9 cellular contexts compared by ENCODE assay signal in genomic region chr5:139745121-139745799, GRCh38. TPM values are rescaled to one million over a fixed set of nuclear protein-coding genes. Genes with fewer than 3 reads are reported as not detected.
DNase-seq lines count a peak whose midpoint lies in the region; ATAC-seq and TF ChIP-seq lines count a peak whose summit lies in the region.
"Had no signal": no experiment of that assay in that cellular context is flagged by ENCODE, and none has a peak within 500 bp of the region (broad histone marks: within the 10 kb centered on the region; RNA-seq: fewer than 3 reads in every experiment).

No MANE protein-coding gene starts in this region.

- H3K27ac Mint-ChIP-seq in neural progenitor cell = no peak overlapping the region

- peak overlapping the region; percentile 11 for H3K4me3 Mint-ChIP-seq in neural progenitor cell

- H3K79me2 ChIP-seq in neural progenitor cell (ENCODE audit: low read depth) = no peaks in the 10 kb centered on the region

- peaks cover 24% of the 10 kb centered on the region for H3F3A ChIP-seq in neural progenitor cell (ENCODE audit: low read depth)

- no peak overlapping the region for H3K9ac ChIP-seq in neural progenitor cell

- H3K9me3 Mint-ChIP-seq in neural progenitor cell = no peaks in the 10 kb centered on the region

- peak overlapping the region; percentile 94 for H3K4me2 ChIP-seq in neural progenitor cell

- TF ChIP-seq CTCF in neural progenitor cell (IDR thresholded peaks at IDR 0.05) = no peak

- peaks cover 61% of the 10 kb centered on the region for H3K27me3 ChIP-seq in neural progenitor cell

- H3K4me1 ChIP-seq in neural progenitor cell = peaks cover 37% of the 10 kb centered on the region

- no peak overlapping the region for H3K4me3 ChIP-seq in neural progenitor cell

- no peak for ATAC-seq in GM18502 (IDR thresholded peaks at IDR 0.05; ENCODE audit: poor library complexity, unreplicated experiment)
- ATAC-seq in GM21360 (IDR thresholded peaks at IDR 0.05; ENCODE audit: unreplicated experiment) = no peak

- peaks cover 71% of the 10 kb centered on the region for H3K4me1 Mint-ChIP-seq in neural progenitor cell

- DNase-seq in activated CD8-positive, alpha-beta memory T cell treated with anti-CD3 and anti-CD28 coated beads, Interleukin-2, amount 50 U/mL, for 4 hours = peak; percentile 32
- DNase-seq in activated CD8-positive, alpha-beta memory T cell treated with anti-CD3 and anti-CD28 coated beads for 24 hours = no peak
- DNase-seq in NCI-H345 (lab: John Stamatoyannopoulos, UW) (peak; percentile 65), neural progenitor cell (ENCODE audit: low spot score) (no peak), SKM-1 (lab: John Stamatoyannopoulos, UW; ENCODE audit: unreplicated experiment) (no peak)

- peaks cover 15% of the 10 kb centered on the region for H4K20me1 ChIP-seq in neural progenitor cell (ENCODE audit: low read depth)

- no peak overlapping the region for H2AFZ ChIP-seq in neural progenitor cell (replicated peaks)

- H3K36me3 Mint-ChIP-seq in neural progenitor cell = no peaks in the 10 kb centered on the region

- peaks cover 22% of the 10 kb centered on the region for H3K27me3 Mint-ChIP-seq in neural progenitor cell (ENCODE audit: insufficient read depth, low read depth)

- H3K9me3 ChIP-seq in neural progenitor cell (ENCODE audit: low read depth) = no peaks in the 10 kb centered on the region

- H3K27ac ChIP-seq in cingulate gyrus (ENCODE audit: low read depth, low read length) (peak overlapping the region; percentile 75), neural progenitor cell (no peak overlapping the region)
- H3K27ac ChIP-seq: cardiac muscle cell had no signal

- no peaks in the 10 kb centered on the region for H3K36me3 ChIP-seq in neural progenitor cell
- H3K36me3 ChIP-seq: cardiac muscle cell had no signal

RNA-seq across cellular contexts. Expression of gene PSD2, which starts 50.3 kb away (rescaled TPM):
- total RNA-seq in neural progenitor cell (ENCODE audit: low replicate concordance) = 0.09 and 0.53 TPM in 2 replicates

Comparison
In these comparisons a context has a peak if more than half of its experiments do, and no peak if none do; other contexts are left out.
1. DNase-seq: peak in activated CD8-positive, alpha-beta memory T cell treated with anti-CD3 and anti-CD28 coated beads, Interleukin-2, amount 50 U/mL, for 4 hours (single experiment) and NCI-H345 (single experiment); none in activated CD8-positive, alpha-beta memory T cell treated with anti-CD3 and anti-CD28 coated beads for 24 hours (single experiment), neural progenitor cell (single experiment) and SKM-1 (single experiment).